Comparison of ENCODE assay signal across 11 cellular contexts in genomic region chr3:66856555-66856954, GRCh38.
A peak's percentile ranks its signal among the peaks of the same experiment; 100 is the strongest.
DNase-seq lines count a peak whose midpoint lies in the region; ATAC-seq and TF ChIP-seq lines count a peak whose summit lies in the region.
"Had no signal": no experiment of that assay in that cellular context is flagged by ENCODE, and none has a peak within 500 bp of the region (broad histone marks: within the 10 kb centered on the region; RNA-seq: fewer than 3 reads in every experiment).

No MANE protein-coding gene starts in this region.

- TF ChIP-seq CTCF in GM23338 (conservative IDR thresholded peaks at IDR 0.05; ENCODE audit: low read depth in 2 of 2): no peak

- H2AFZ ChIP-seq in GM23338: peak overlapping the region; percentile 66; the same call in 1 of the 2 replicates

- peaks cover 8% of the 10 kb centered on the region for H3K27me3 Mint-ChIP-seq in GM23338 (ENCODE audit: insufficient read depth, low read depth, poor library complexity)
- peaks cover 0 to 20% of the 10 kb centered on the region in 2 donors for H3K27me3 Mint-ChIP-seq in effector memory CD8-positive, alpha-beta T cell

- no peak overlapping the region for H3K4me2 ChIP-seq in GM23338

- peaks cover 26% of the 10 kb centered on the region for H3K4me1 Mint-ChIP-seq in GM23338
- H3K4me1 Mint-ChIP-seq in effector memory CD8-positive, alpha-beta T cell (ENCODE audit: low read depth in 2 of 2): peaks cover 2 to 13% of the 10 kb centered on the region in 2 donors

- DNase-seq in GM23338 (ENCODE audit: low spot score) (no peak), GM19240 (ENCODE audit: insufficient read length, low spot score) (no peak), NCI-H2107 (lab: John Stamatoyannopoulos, UW) (no peak)
- peak in 1 of 3 experiments; percentile 10 for DNase-seq in effector memory CD8-positive, alpha-beta T cell
- no peak for DNase-seq in stimulated activated naive CD4-positive, alpha-beta T cell (lab: John Stamatoyannopoulos, UW)
- DNase-seq in activated CD4-positive, alpha-beta T cell treated with anti-CD3 and anti-CD28 coated beads, Interleukin-2, amount 50 U/mL, for 4 hours: no peak
- DNase-seq: effector CD8-positive, alpha-beta T cell; stimulated activated CD4-positive, alpha-beta T cell treated with anti-CD3 and anti-CD28 coated beads, Interleukin-12 subunit alpha, Interleukin-12 subunit beta, amount 100 ng/mL, for 4 hours had no signal

- no peak overlapping the region for H3K27ac Mint-ChIP-seq in GM23338
- peak overlapping the region in 1 of 2 donors; percentile 45 for H3K27ac Mint-ChIP-seq in effector memory CD8-positive, alpha-beta T cell
- H3K27ac Mint-ChIP-seq: activated naive CD8-positive, alpha-beta T cell had no signal

- H3K36me3 ChIP-seq in GM23338 (ENCODE audit: insufficient read depth): no peaks in the 10 kb centered on the region

- ATAC-seq in GM19023 (IDR thresholded peaks at IDR 0.05; ENCODE audit: unreplicated experiment): peak; percentile 88
- ATAC-seq in GM23338: no peak
- peak; percentile 79 for ATAC-seq in HG03521 (IDR thresholded peaks at IDR 0.05; ENCODE audit: unreplicated experiment)
- peak; percentile 46 for ATAC-seq in effector memory CD8-positive, alpha-beta T cell (replicated peaks)

- H3K4me3 ChIP-seq in GM23338: no peak overlapping the region

- no peaks in the 10 kb centered on the region for H4K20me1 ChIP-seq in GM23338 (replicated peaks; ENCODE audit: insufficient read depth)

- H3K27me3 ChIP-seq in GM23338 (ENCODE audit: insufficient read depth): no peaks in the 10 kb centered on the region

- H3K79me2 ChIP-seq in GM23338 (replicated peaks; ENCODE audit: insufficient read depth): no peaks in the 10 kb centered on the region

- no peak overlapping the region for H3K27ac ChIP-seq in GM23338 (ENCODE audit: low read depth)

- no peaks in the 10 kb centered on the region for H3F3A ChIP-seq in GM23338 (replicated peaks; ENCODE audit: low read depth)

- peaks cover under 1% of the 10 kb centered on the region; the same call in 1 of the 2 replicates for H3K9me2 ChIP-seq in GM23338 (ENCODE audit: insufficient read depth)

- H3K9me3 Mint-ChIP-seq in GM23338: no peaks in the 10 kb centered on the region
- H3K9me3 Mint-ChIP-seq in effector memory CD8-positive, alpha-beta T cell: no peaks in the 10 kb centered on the region

- H3K36me3 Mint-ChIP-seq in GM23338 (ENCODE audit: low read depth): no peaks in the 10 kb centered on the region
- H3K36me3 Mint-ChIP-seq in effector memory CD8-positive, alpha-beta T cell (ENCODE audit: insufficient read depth): no peaks in the 10 kb centered on the region
- H3K36me3 Mint-ChIP-seq: activated naive CD8-positive, alpha-beta T cell had no signal

- H3K4me1 ChIP-seq in GM23338 (ENCODE audit: insufficient read depth): peaks cover 10% of the 10 kb centered on the region

- H3K4me3 Mint-ChIP-seq in GM23338: no peak overlapping the region
- no peak overlapping the region for H3K4me3 Mint-ChIP-seq in effector memory CD8-positive, alpha-beta T cell
- H3K4me3 Mint-ChIP-seq: activated naive CD8-positive, alpha-beta T cell had no signal

TF ChIP-seq in GM23338, 12 proteins besides CTCF, POLR2A, EP300 and RAD21 (continues in another document):
- TF ChIP-seq REST (IDR thresholded peaks at IDR 0.05; ENCODE audit: unreplicated experiment): no peak
- TF ChIP-seq POLR2AphosphoS5 (IDR thresholded peaks at IDR 0.05; ENCODE audit: low read depth): no peak
- TF ChIP-seq ZNF331 (CRISPR knock-in tag; IDR thresholded peaks at IDR 0.05; ENCODE audit: low read depth): no peak
- no peak for TF ChIP-seq ZNF462 (CRISPR knock-in tag; IDR thresholded peaks at IDR 0.05)
- no peak for TF ChIP-seq CREB1 (CRISPR knock-in tag; IDR thresholded peaks at IDR 0.05; ENCODE audit: low read depth)
- no peak for TF ChIP-seq JUNB (IDR thresholded peaks at IDR 0.05; ENCODE audit: unreplicated experiment)
